ENCODE assay signal across 10 cellular contexts in genomic region chr1:202802998-202803932, GRCh38. TPM values are rescaled to one million over a fixed set of nuclear protein-coding genes. Genes with fewer than 3 reads are reported as not detected.
DNase-seq lines count a peak whose midpoint lies in the region; ATAC-seq and TF ChIP-seq lines count a peak whose summit lies in the region.
"Had no signal": no experiment of that assay in that cellular context is flagged by ENCODE, and none has a peak within 500 bp of the region (broad histone marks: within the 10 kb centered on the region; RNA-seq: fewer than 3 reads in every experiment).

No MANE protein-coding gene starts in this region.

- H3K23ac ChIP-seq in trophoblast cell (ENCODE audit: low read length), result no peak overlapping the region

- H3K9me3 ChIP-seq in trophoblast cell (ENCODE audit: insufficient read depth, low read depth, low read length) (peaks cover 2% of the 10 kb centered on the region), Peyer's patch (no peaks in the 10 kb centered on the region)
- H3K9me3 ChIP-seq: BE2C, HAP-1 had no signal

- peaks cover 3 to 5% of the 10 kb centered on the region in 2 experiments for H3K36me3 ChIP-seq in trophoblast cell (ENCODE audit: control insufficient read depth in 1 of 2, insufficient read depth in 2 of 2, low read length in 2 of 2)
- no peaks in the 10 kb centered on the region for H3K36me3 ChIP-seq in Peyer's patch
- H3K36me3 ChIP-seq: BE2C, HAP-1 had no signal

- no peak overlapping the region for H3K18ac ChIP-seq in trophoblast cell (ENCODE audit: low read length)

- H3K4ac ChIP-seq in trophoblast cell (ENCODE audit: low read depth, low read length), result peak overlapping the region; percentile 100

- no peak overlapping the region for H3K4me2 ChIP-seq in trophoblast cell (ENCODE audit: low read length)

- no peak overlapping the region for H2BK120ac ChIP-seq in trophoblast cell (ENCODE audit: insufficient read depth, low read length, poor library complexity)

- H3K36me3 Mint-ChIP-seq in activated CD8-positive, alpha-beta T cell treated with anti-CD3 and anti-CD28 coated beads for 36 hours (ENCODE audit: low read depth), result peaks cover 11% of the 10 kb centered on the region
- H3K36me3 Mint-ChIP-seq in activated CD8-positive, alpha-beta T cell treated with anti-CD3 and anti-CD28 coated beads, Interleukin-2, amount 10 ng/mL, durations not matched to agents 7 days and 5 days (ENCODE audit: low read depth), result peaks cover 20% of the 10 kb centered on the region
- H3K36me3 Mint-ChIP-seq in chondrocyte (ENCODE audit: low read depth) (peaks cover 1% of the 10 kb centered on the region), immature natural killer cell (no peaks in the 10 kb centered on the region)

- intact Hi-C loops in activated CD8-positive, alpha-beta T cell treated with anti-CD3 and anti-CD28 coated beads for 36 hours (cut with micrococcal nuclease), result no loop called here

- peaks cover 2 to 10% of the 10 kb centered on the region in 2 experiments for H3K4me1 ChIP-seq in trophoblast cell (ENCODE audit: control insufficient read depth in 1 of 2, insufficient read depth in 2 of 2, low read length in 2 of 2)
- peaks cover 0 to 10% (median 1%) of the 10 kb centered on the region in 4 donors for H3K4me1 ChIP-seq in Peyer's patch
- H3K4me1 ChIP-seq: BE2C had no signal

- H3K79me1 ChIP-seq in trophoblast cell (ENCODE audit: low read length), result peaks cover 14% of the 10 kb centered on the region

- no peak overlapping the region for H4K91ac ChIP-seq in trophoblast cell (ENCODE audit: low read depth, low read length)

- no peaks in the 10 kb centered on the region for H3K9me3 Mint-ChIP-seq in activated CD8-positive, alpha-beta T cell treated with anti-CD3 and anti-CD28 coated beads for 36 hours
- no peaks in the 10 kb centered on the region for H3K9me3 Mint-ChIP-seq in activated CD8-positive, alpha-beta T cell treated with anti-CD3 and anti-CD28 coated beads, Interleukin-2, amount 10 ng/mL, durations not matched to agents 7 days and 5 days (ENCODE audit: insufficient read depth)
- no peaks in the 10 kb centered on the region for H3K9me3 Mint-ChIP-seq in chondrocyte (ENCODE audit: low read depth)
- no peaks in the 10 kb centered on the region for H3K9me3 Mint-ChIP-seq in immature natural killer cell

- H3K4me3 Mint-ChIP-seq in activated CD8-positive, alpha-beta T cell treated with anti-CD3 and anti-CD28 coated beads for 36 hours, result no peak overlapping the region
- no peak overlapping the region for H3K4me3 Mint-ChIP-seq in activated CD8-positive, alpha-beta T cell treated with anti-CD3 and anti-CD28 coated beads, Interleukin-2, amount 10 ng/mL, durations not matched to agents 7 days and 5 days
- H3K4me3 Mint-ChIP-seq in chondrocyte (ENCODE audit: unreplicated experiment) (no peak overlapping the region), immature natural killer cell (no peak overlapping the region)

- no CpG with 5 or more reads among the region's 15 CpGs for WGBS in trophoblast cell (ENCODE audit: extremely low coverage, insufficient coverage, insufficient read length)

- H3K4me1 Mint-ChIP-seq in activated CD8-positive, alpha-beta T cell treated with anti-CD3 and anti-CD28 coated beads for 36 hours (ENCODE audit: low read depth), result peaks cover 64% of the 10 kb centered on the region
- H3K4me1 Mint-ChIP-seq in activated CD8-positive, alpha-beta T cell treated with anti-CD3 and anti-CD28 coated beads, Interleukin-2, amount 10 ng/mL, durations not matched to agents 7 days and 5 days (ENCODE audit: low read depth), result peaks cover 61% of the 10 kb centered on the region
- H3K4me1 Mint-ChIP-seq in chondrocyte (ENCODE audit: low read depth) (peaks cover 56% of the 10 kb centered on the region), immature natural killer cell (peaks cover 40 to 56% of the 10 kb centered on the region in 2 donors)

- H3K27ac ChIP-seq in trophoblast cell (ENCODE audit: low read depth, low read length) (no peak overlapping the region), Peyer's patch (no peak overlapping the region)

- peak overlapping the region; percentile 96 for H3K27ac Mint-ChIP-seq in activated CD8-positive, alpha-beta T cell treated with anti-CD3 and anti-CD28 coated beads for 36 hours
- no peak overlapping the region for H3K27ac Mint-ChIP-seq in activated CD8-positive, alpha-beta T cell treated with anti-CD3 and anti-CD28 coated beads, Interleukin-2, amount 10 ng/mL, durations not matched to agents 7 days and 5 days
- H3K27ac Mint-ChIP-seq in chondrocyte (ENCODE audit: unreplicated experiment), result peak overlapping the region; percentile 75
- no peak overlapping the region for H3K27ac Mint-ChIP-seq in immature natural killer cell

- ATAC-seq in activated CD8-positive, alpha-beta T cell treated with anti-CD3 and anti-CD28 coated beads for 36 hours, result no peak
- ATAC-seq in activated CD8-positive, alpha-beta T cell treated with anti-CD3 and anti-CD28 coated beads, Interleukin-2, amount 10 ng/mL, durations not matched to agents 7 days and 5 days, result no peak

- H3K4me3 ChIP-seq in trophoblast cell (ENCODE audit: low read depth, low read length), result no peak overlapping the region
- H3K4me3 ChIP-seq in Peyer's patch, result no peak overlapping the region
- H3K4me3 ChIP-seq: HAP-1 had no signal

- no peak overlapping the region for H3K14ac ChIP-seq in trophoblast cell (ENCODE audit: low read length)

- CTCF ChIA-PET in activated CD8-positive, alpha-beta T cell treated with anti-CD3 and anti-CD28 coated beads for 36 hours (lab: Charles Lee), result interaction anchor here (0.6 to 0.8 kb wide), 2 partner anchors 22 to 53 kb away, joined by 3 read pairs; no protein-coding TSS in a partner anchor
- CTCF ChIA-PET in activated CD8-positive, alpha-beta T cell treated with anti-CD3 and anti-CD28 coated beads, Interleukin-2, amount 10 ng/mL, durations not matched to agents 7 days and 5 days (lab: Charles Lee), result interaction anchor here (0.7 kb wide), 1 partner anchor 59 kb away, joined by 4 read pairs; no protein-coding TSS in a partner anchor

- no peak for TF ChIP-seq CTCF in activated CD8-positive, alpha-beta T cell treated with anti-CD3 and anti-CD28 coated beads for 36 hours (IDR thresholded peaks at IDR 0.05)
- no peak for TF ChIP-seq CTCF in chondrocyte (IDR thresholded peaks at IDR 0.05)
- no peak for TF ChIP-seq CTCF in Peyer's patch (IDR thresholded peaks at IDR 0.05)

- H3K79me2 ChIP-seq in trophoblast cell (ENCODE audit: control insufficient read depth, insufficient read depth, low read length, poor library complexity), result peaks cover 35% of the 10 kb centered on the region

- no peak overlapping the region for H2BK5ac ChIP-seq in trophoblast cell (ENCODE audit: low read depth, low read length, poor library complexity)

- no peaks in the 10 kb centered on the region for H3K27me3 Mint-ChIP-seq in activated CD8-positive, alpha-beta T cell treated with anti-CD3 and anti-CD28 coated beads for 36 hours
- no peaks in the 10 kb centered on the region for H3K27me3 Mint-ChIP-seq in activated CD8-positive, alpha-beta T cell treated with anti-CD3 and anti-CD28 coated beads, Interleukin-2, amount 10 ng/mL, durations not matched to agents 7 days and 5 days (ENCODE audit: low read depth)
- H3K27me3 Mint-ChIP-seq in chondrocyte (ENCODE audit: low read depth), result no peaks in the 10 kb centered on the region
- H3K27me3 Mint-ChIP-seq in immature natural killer cell (ENCODE audit: low read depth in 3 of 3), result peaks cover 2 to 6% (median 3%) of the 10 kb centered on the region in 3 donors

- TF ChIP-seq POLR2A in Peyer's patch (IDR thresholded peaks at IDR 0.05), result no peak

- DNase-seq in activated CD8-positive, alpha-beta T cell treated with anti-CD3 and anti-CD28 coated beads for 36 hours, result no peak
- no peak for DNase-seq in activated CD8-positive, alpha-beta T cell treated with anti-CD3 and anti-CD28 coated beads, Interleukin-2, amount 10 ng/mL, durations not matched to agents 7 days and 5 days
- DNase-seq in NCI-H69 (lab: John Stamatoyannopoulos, UW) (peak; percentile 14), chondrocyte (ENCODE audit: low spot score) (no peak), trophoblast cell (peak in 1 of 2 donors; percentile 63), Peyer's patch (no peak), immature natural killer cell (no peak)
- DNase-seq in stimulated activated CD4-positive, alpha-beta T cell treated with anti-CD3 and anti-CD28 coated beads, Interleukin-12 subunit alpha, Interleukin-12 subunit beta, amount 100 ng/mL, for 4 hours, result no peak
- DNase-seq: BE2C had no signal

- POLR2A ChIA-PET in activated CD8-positive, alpha-beta T cell treated with anti-CD3 and anti-CD28 coated beads for 36 hours (lab: Charles Lee), result no interaction called here
- POLR2A ChIA-PET in activated CD8-positive, alpha-beta T cell treated with anti-CD3 and anti-CD28 coated beads, Interleukin-2, amount 10 ng/mL, durations not matched to agents 7 days and 5 days (lab: Charles Lee), result interaction anchor here (0.6 kb wide), 1 partner anchor 48 kb away, joined by 4 read pairs; no protein-coding TSS in a partner anchor

- H3K9ac ChIP-seq in trophoblast cell (ENCODE audit: low read length), result no peak overlapping the region

- no peak overlapping the region for H2AFZ ChIP-seq in trophoblast cell (ENCODE audit: insufficient read depth, low read length, poor library complexity)

- no peak overlapping the region for H2BK12ac ChIP-seq in trophoblast cell (ENCODE audit: low read length)

- H3K27me3 ChIP-seq in trophoblast cell (ENCODE audit: insufficient read depth, low read length), result no peaks in the 10 kb centered on the region
- no peaks in the 10 kb centered on the region for H3K27me3 ChIP-seq in Peyer's patch
- H3K27me3 ChIP-seq: BE2C had no signal

- no peak overlapping the region for H2AK5ac ChIP-seq in trophoblast cell (ENCODE audit: low read length)

- H4K12ac ChIP-seq in trophoblast cell (ENCODE audit: low read depth, low read length), result peak overlapping the region; percentile 18

- no peak overlapping the region for H4K8ac ChIP-seq in trophoblast cell (ENCODE audit: low read depth, low read length)

RNA-seq across cellular contexts. Expression of gene KDM5B, which starts 5.0 kb away (rescaled TPM):
- total RNA-seq in activated CD8-positive, alpha-beta T cell treated with anti-CD3 and anti-CD28 coated beads for 36 hours, result 10 to 100 TPM; 54.8 to 60.3 TPM
- total RNA-seq in activated CD8-positive, alpha-beta T cell treated with anti-CD3 and anti-CD28 coated beads, Interleukin-2, amount 10 ng/mL, durations not matched to agents 7 days and 5 days, result 10 to 100 TPM; 47.6 to 52.2 TPM
- 123 to 131 TPM (median 126 TPM) in 3 replicates for total RNA-seq in chondrocyte
- 64.2 and 64.5 TPM in 2 replicates for polyA plus RNA-seq in trophoblast cell (2013)
- total RNA-seq in Peyer's patch, result 10 to 100 TPM; 43.8 to 66.8 (median 51.9) TPM
- polyA plus RNA-seq in immature natural killer cell, result 10 to 100 TPM in 1 of 3 donors, 1 to 10 TPM in 2; 4.4 to 26.2 (median 8.7) TPM

RNA-seq across cellular contexts. Expression of gene PCAT6, which starts 7.5 kb away (rescaled TPM):
- 1 to 10 TPM in 1 of 2 experiments, under 1 TPM in 1; 0.94 to 2.4 TPM for total RNA-seq in activated CD8-positive, alpha-beta T cell treated with anti-CD3 and anti-CD28 coated beads for 36 hours
- under 1 TPM in 1 of 2 experiments, not detected in 1; 0.83 TPM for total RNA-seq in activated CD8-positive, alpha-beta T cell treated with anti-CD3 and anti-CD28 coated beads, Interleukin-2, amount 10 ng/mL, durations not matched to agents 7 days and 5 days
- total RNA-seq in chondrocyte (4.2 to 6.8 TPM (median 4.5 TPM) in 3 replicates), Peyer's patch (not detected)
- polyA plus RNA-seq in trophoblast cell (2013), result 14.6 and 15.7 TPM in 2 replicates
- under 1 TPM in 1 of 3 donors, not detected in 2; 0.73 TPM for polyA plus RNA-seq in immature natural killer cell

Comparison
In these comparisons a context has a peak if more than half of its experiments do, and no peak if none do; other contexts are left out.
1. H3K27ac Mint-ChIP-seq: peak in activated CD8-positive, alpha-beta T cell treated with anti-CD3 and anti-CD28 coated beads for 36 hours (single experiment) and chondrocyte (single experiment); none in activated CD8-positive, alpha-beta T cell treated with anti-CD3 and anti-CD28 coated beads, Interleukin-2, amount 10 ng/mL, durations not matched to agents 7 days and 5 days (single experiment) and immature natural killer cell (0 of 6).